ENCODE assay signal across 8 cellular contexts in the genomic region with DNA sequence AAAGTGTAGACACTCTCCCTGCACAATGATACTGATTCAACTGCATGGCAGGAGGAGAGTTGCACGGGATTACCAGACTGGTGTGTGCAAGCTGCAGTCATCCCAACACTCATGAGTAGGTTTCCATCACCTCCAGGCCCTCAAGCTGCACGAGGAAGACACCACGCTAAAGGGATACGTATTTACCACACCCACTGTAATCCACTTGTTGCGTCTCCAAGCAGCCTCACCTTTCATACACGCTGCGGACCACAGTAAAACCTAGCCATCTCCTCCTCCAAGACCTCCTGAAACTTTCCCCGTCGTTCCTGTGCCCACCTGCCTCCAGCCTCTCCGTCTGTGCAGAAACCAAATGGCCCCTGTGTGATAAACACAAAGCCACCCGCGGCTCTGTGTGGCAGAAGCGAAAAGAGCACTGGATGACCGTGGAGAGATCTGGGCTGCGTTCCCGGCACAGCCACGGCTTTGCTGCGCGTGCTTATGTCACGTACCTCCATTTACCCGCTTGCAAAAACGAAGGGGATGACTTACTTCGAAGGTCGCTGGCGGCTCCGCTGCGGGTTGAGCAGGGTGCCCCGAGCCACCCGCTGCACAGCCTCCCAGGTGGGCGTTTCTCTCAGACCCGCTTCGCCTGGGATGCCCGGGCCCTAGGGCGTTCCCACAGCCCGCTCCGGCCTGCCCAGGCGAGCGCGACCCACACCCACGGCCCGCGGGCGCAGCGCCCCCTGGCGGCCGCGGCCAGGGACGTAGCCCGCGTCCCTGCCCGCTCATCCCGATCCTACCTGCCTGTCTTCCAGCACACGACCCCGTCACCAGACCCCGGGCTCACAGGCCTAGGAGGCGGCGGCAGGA. TPM values are rescaled to one million over a fixed set of nuclear protein-coding genes. Genes with fewer than 3 reads are reported as not detected.
DNase-seq lines count a peak whose midpoint lies in the region; ATAC-seq and TF ChIP-seq lines count a peak whose summit lies in the region.

No MANE protein-coding gene starts in this region.

- H3K4me1 ChIP-seq in neural progenitor cell (peaks cover 13% of the 10 kb centered on the region), suprapubic skin (peaks cover 18% of the 10 kb centered on the region)

- intact Hi-C loops in activated T-helper 1 cell treated with anti-CD3 and anti-CD28 coated beads, Interleukin-12 subunit alpha, Interleukin-12 subunit beta, Interleukin-2, Interleukin-4 antibody, amounts not matched to agents 30 ng/mL and 10 ng/mL and 1 ng/mL, durations not matched to agents 14 hours and 24 hours and 36 hours (cut with micrococcal nuclease), result loop anchor here (1.0 to 5.0 kb wide), 14 partner anchors 118 to 1265 kb away; partner anchors contain the start of genes ABCF3, AP2M1, EIF2B5 and PARL

- ATAC-seq in GM19452 (IDR thresholded peaks at IDR 0.05; ENCODE audit: unreplicated experiment) (peak; percentile 78), HG03521 (IDR thresholded peaks at IDR 0.05; ENCODE audit: unreplicated experiment) (peak; percentile 72)

- H3K4me1 Mint-ChIP-seq in activated T-helper 1 cell treated with anti-CD3 and anti-CD28 coated beads, Interleukin-12 subunit alpha, Interleukin-12 subunit beta, Interleukin-2, Interleukin-4 antibody, amounts not matched to agents 30 ng/mL and 10 ng/mL and 1 ng/mL, durations not matched to agents 14 hours and 24 hours and 36 hours (ENCODE audit: low read depth), result peaks cover 25% of the 10 kb centered on the region
- peaks cover 26% of the 10 kb centered on the region for H3K4me1 Mint-ChIP-seq in neural progenitor cell

- H3K36me3 ChIP-seq in neural progenitor cell, result no peaks in the 10 kb centered on the region
- H3K36me3 ChIP-seq in suprapubic skin, result peaks cover 6% of the 10 kb centered on the region

- no peaks in the 10 kb centered on the region for H4K20me1 ChIP-seq in neural progenitor cell (ENCODE audit: low read depth)

- H3K4me2 ChIP-seq in neural progenitor cell, result peak overlapping the region; percentile 79

- peaks cover 33% of the 10 kb centered on the region for H3K79me2 ChIP-seq in neural progenitor cell (ENCODE audit: low read depth)

- H3K36me3 Mint-ChIP-seq in activated T-helper 1 cell treated with anti-CD3 and anti-CD28 coated beads, Interleukin-12 subunit alpha, Interleukin-12 subunit beta, Interleukin-2, Interleukin-4 antibody, amounts not matched to agents 30 ng/mL and 10 ng/mL and 1 ng/mL, durations not matched to agents 14 hours and 24 hours and 36 hours (ENCODE audit: low read depth), result peaks cover 8% of the 10 kb centered on the region
- H3K36me3 Mint-ChIP-seq in neural progenitor cell, result peaks cover 8% of the 10 kb centered on the region

- WGBS in suprapubic skin, result 27% methylated on average over 27 of the region's 57 CpGs

- no peak for TF ChIP-seq EP300 in suprapubic skin (IDR thresholded peaks at IDR 0.05)

- H3K27me3 Mint-ChIP-seq in activated T-helper 1 cell treated with anti-CD3 and anti-CD28 coated beads, Interleukin-12 subunit alpha, Interleukin-12 subunit beta, Interleukin-2, Interleukin-4 antibody, amounts not matched to agents 30 ng/mL and 10 ng/mL and 1 ng/mL, durations not matched to agents 14 hours and 24 hours and 36 hours (ENCODE audit: insufficient read depth), result peaks cover 23% of the 10 kb centered on the region
- peaks cover 3% of the 10 kb centered on the region for H3K27me3 Mint-ChIP-seq in neural progenitor cell (ENCODE audit: insufficient read depth, low read depth)

- TF ChIP-seq POLR2A in suprapubic skin (IDR thresholded peaks at IDR 0.05), result no peak

- H2AFZ ChIP-seq in neural progenitor cell (replicated peaks), result peak overlapping the region; percentile 100

- in situ Hi-C loops in Caki2 (cut with HindIII; ENCODE audit: low pct_unique_long_range_greater_than_20kb, low sequenced_read_pairs), result no loop called here

- no peaks in the 10 kb centered on the region for H3K27me3 ChIP-seq in neural progenitor cell
- no peaks in the 10 kb centered on the region for H3K27me3 ChIP-seq in suprapubic skin

- peak overlapping the region; percentile 85 for H3K27ac Mint-ChIP-seq in activated T-helper 1 cell treated with anti-CD3 and anti-CD28 coated beads, Interleukin-12 subunit alpha, Interleukin-12 subunit beta, Interleukin-2, Interleukin-4 antibody, amounts not matched to agents 30 ng/mL and 10 ng/mL and 1 ng/mL, durations not matched to agents 14 hours and 24 hours and 36 hours
- peak overlapping the region; percentile 86 for H3K27ac Mint-ChIP-seq in neural progenitor cell

- H3K4me3 ChIP-seq in foreskin fibroblast (ENCODE audit: low read depth in 1 of 2, low read length in 2 of 2) (peak overlapping the region; percentile 99 to 100), neural progenitor cell (peak overlapping the region; percentile 93), suprapubic skin (peak overlapping the region; percentile 93)

- H3K4me3 Mint-ChIP-seq in activated T-helper 1 cell treated with anti-CD3 and anti-CD28 coated beads, Interleukin-12 subunit alpha, Interleukin-12 subunit beta, Interleukin-2, Interleukin-4 antibody, amounts not matched to agents 30 ng/mL and 10 ng/mL and 1 ng/mL, durations not matched to agents 14 hours and 24 hours and 36 hours, result peak overlapping the region; percentile 99
- peak overlapping the region; percentile 98 for H3K4me3 Mint-ChIP-seq in neural progenitor cell

- H3K9ac ChIP-seq in neural progenitor cell, result peak overlapping the region; percentile 51

- H3K9me3 Mint-ChIP-seq in activated T-helper 1 cell treated with anti-CD3 and anti-CD28 coated beads, Interleukin-12 subunit alpha, Interleukin-12 subunit beta, Interleukin-2, Interleukin-4 antibody, amounts not matched to agents 30 ng/mL and 10 ng/mL and 1 ng/mL, durations not matched to agents 14 hours and 24 hours and 36 hours, result no peaks in the 10 kb centered on the region
- no peaks in the 10 kb centered on the region for H3K9me3 Mint-ChIP-seq in neural progenitor cell

- peak; percentile 60 for TF ChIP-seq CTCF in foreskin fibroblast (IDR thresholded peaks at IDR 0.05; ENCODE audit: low read depth, low read length)
- TF ChIP-seq CTCF in neural progenitor cell (IDR thresholded peaks at IDR 0.05), result peak; percentile 99
- peak; percentile 85 to 95 for TF ChIP-seq CTCF in suprapubic skin (IDR thresholded peaks at IDR 0.05)

- H3K27ac ChIP-seq in neural progenitor cell (no peak overlapping the region), suprapubic skin (no peak overlapping the region)

- peak; percentile 71 for DNase-seq in Caki2 (ENCODE audit: low read depth)
- DNase-seq in NOMO-1 (lab: John Stamatoyannopoulos, UW; ENCODE audit: unreplicated experiment in 2 of 2), result peak; percentile 36 to 70
- DNase-seq in activated T-helper 1 cell treated with anti-CD3 and anti-CD28 coated beads, Interleukin-12 subunit alpha, Interleukin-12 subunit beta, Interleukin-2, Interleukin-4 antibody, amounts not matched to agents 30 ng/mL and 10 ng/mL and 1 ng/mL, durations not matched to agents 14 hours and 24 hours and 36 hours (ENCODE audit: low spot score), result peak; percentile 58
- DNase-seq in foreskin fibroblast, result peak; percentile 52 to 86
- peak; percentile 78 for DNase-seq in neural progenitor cell (ENCODE audit: low spot score)
- DNase-seq in suprapubic skin (ENCODE audit: low spot score in 2 of 2), result peak in 1 of 2 donors; percentile 76

- H3K9me3 ChIP-seq in neural progenitor cell (ENCODE audit: low read depth), result no peaks in the 10 kb centered on the region
- no peaks in the 10 kb centered on the region for H3K9me3 ChIP-seq in suprapubic skin

- H3F3A ChIP-seq in neural progenitor cell (ENCODE audit: low read depth), result peaks cover 3% of the 10 kb centered on the region

RNA-seq across cellular contexts. Expression of gene ABCC5, which starts 0.6 kb away (rescaled TPM):
- 2.2 and 11.1 TPM in 2 replicates for total RNA-seq in Caki2 (2014; rRNA removed; shearing (Covaris generic); ENCODE audit: low replicate concordance)
- total RNA-seq in activated T-helper 1 cell treated with anti-CD3 and anti-CD28 coated beads, Interleukin-12 subunit alpha, Interleukin-12 subunit beta, Interleukin-2, Interleukin-4 antibody, amounts not matched to agents 30 ng/mL and 10 ng/mL and 1 ng/mL, durations not matched to agents 14 hours and 24 hours and 36 hours, result 18.0 and 18.7 TPM in 2 replicates
- total RNA-seq in neural progenitor cell (ENCODE audit: low replicate concordance) (34.0 and 38.7 TPM in 2 replicates), suprapubic skin (10 to 100 TPM; 10.5 to 18.3 (median 13.8) TPM)

RNA-seq across cellular contexts. Expression of gene HTR3D, which starts 14.5 kb away (rescaled TPM):
- not detected in 2 replicates for total RNA-seq in Caki2 (2014; rRNA removed; shearing (Covaris generic); ENCODE audit: low replicate concordance)
- not detected in 2 replicates for total RNA-seq in activated T-helper 1 cell treated with anti-CD3 and anti-CD28 coated beads, Interleukin-12 subunit alpha, Interleukin-12 subunit beta, Interleukin-2, Interleukin-4 antibody, amounts not matched to agents 30 ng/mL and 10 ng/mL and 1 ng/mL, durations not matched to agents 14 hours and 24 hours and 36 hours
- total RNA-seq in neural progenitor cell (ENCODE audit: low replicate concordance) (not detected in 2 replicates), suprapubic skin (not detected)

RNA-seq across cellular contexts. Expression of gene HTR3C, which starts 35.8 kb away (rescaled TPM):
- not detected in 2 replicates for total RNA-seq in Caki2 (2014; rRNA removed; shearing (Covaris generic); ENCODE audit: low replicate concordance)
- not detected in 2 replicates for total RNA-seq in activated T-helper 1 cell treated with anti-CD3 and anti-CD28 coated beads, Interleukin-12 subunit alpha, Interleukin-12 subunit beta, Interleukin-2, Interleukin-4 antibody, amounts not matched to agents 30 ng/mL and 10 ng/mL and 1 ng/mL, durations not matched to agents 14 hours and 24 hours and 36 hours
- total RNA-seq in neural progenitor cell (ENCODE audit: low replicate concordance) (not detected in 2 replicates), suprapubic skin (not detected)
